8 cellular contexts compared by ENCODE assay signal in the genomic region with DNA sequence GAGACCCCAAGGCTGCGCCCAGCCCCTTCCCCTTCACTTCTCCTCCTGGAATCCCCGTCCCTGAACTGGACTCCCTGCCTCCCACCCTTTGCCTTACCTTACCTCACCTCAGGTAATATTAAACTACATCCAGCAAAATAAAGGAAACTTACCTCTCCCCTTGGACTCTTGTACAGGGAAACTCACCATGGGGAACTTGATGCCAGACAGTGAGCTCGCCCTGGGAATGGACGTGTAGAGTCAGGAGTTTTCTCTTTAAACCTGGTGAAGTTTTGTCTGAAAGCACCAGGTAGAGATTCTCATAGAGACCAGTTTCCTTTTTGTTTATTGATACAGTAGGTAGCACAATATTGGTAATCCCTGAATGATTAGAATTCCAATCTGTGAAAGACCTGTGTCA. TPM values are rescaled to one million over a fixed set of nuclear protein-coding genes. Genes with fewer than 3 reads are reported as not detected.
DNase-seq lines count a peak whose midpoint lies in the region; ATAC-seq and TF ChIP-seq lines count a peak whose summit lies in the region.

No MANE protein-coding gene starts in this region.

- POLR2A ChIA-PET in activated naive CD8-positive, alpha-beta T cell treated with anti-CD3 and anti-CD28 coated beads, Interleukin-2, amount 10 ng/mL, durations not matched to agents 7 days and 5 days (lab: Charles Lee), result interaction anchor here (0.8 to 1.5 kb wide), 7 partner anchors 8 to 95 kb away, joined by 3 to 14 read pairs (median 3); no protein-coding TSS in a partner anchor

- no peak for TF ChIP-seq CTCF in HFF-Myc (IDR thresholded peaks at IDR 0.05; ENCODE audit: low read depth, low read length, missing control alignments)

- no peaks in the 10 kb centered on the region for H3K9me3 ChIP-seq in BLaER1 treated with 17β-estradiol and CSF1 and Interleukin-3, amounts not matched to agents 10 nM and 100 nM (replicated peaks in 1 of 11)
- no peaks in the 10 kb centered on the region for H3K9me3 ChIP-seq in iPS-18c (ENCODE audit: control insufficient read depth, insufficient read depth, low read length)

- H3K27ac ChIP-seq in BLaER1 treated with 17β-estradiol and CSF1 and Interleukin-3, amounts not matched to agents 10 nM and 100 nM, result peak overlapping the region; percentile 83 to 92 (median 86)

- DNase-seq in HFF-Myc (ENCODE audit: extremely low read depth, low read depth), result no peak
- no peak for DNase-seq in activated naive CD8-positive, alpha-beta T cell treated with anti-CD3 and anti-CD28 coated beads, Interleukin-2, amount 10 ng/mL, durations not matched to agents 7 days and 5 days
- no peak for DNase-seq in occipital lobe (lab: John Stamatoyannopoulos, UW)
- no peak for DNase-seq in NCI-H1417 treated with DMSO at 0.1 percent for 48 hours (lab: John Stamatoyannopoulos, UW)
- no peak for DNase-seq in UCSD-AML1 (lab: John Stamatoyannopoulos, UW; ENCODE audit: unreplicated experiment)

- H3K9me3 Mint-ChIP-seq in activated naive CD8-positive, alpha-beta T cell treated with anti-CD3 and anti-CD28 coated beads, Interleukin-2, amount 10 ng/mL, durations not matched to agents 7 days and 5 days, result peaks cover 3% of the 10 kb centered on the region
- no peaks in the 10 kb centered on the region for H3K9me3 Mint-ChIP-seq in stimulated activated memory B cell treated with anti-CD40 and anti-IgM and Interleukin-4, amounts not matched to agents 10 μg/mL and 1 μg/mL and 100 μg/mL, for 72 hours

- H3K4me3 ChIP-seq in BLaER1 treated with 17β-estradiol and CSF1 and Interleukin-3, amounts not matched to agents 10 nM and 100 nM, result peak overlapping the region; percentile 56 to 75 (median 66)
- H3K4me3 ChIP-seq in HFF-Myc (replicated peaks; ENCODE audit: low read depth, low read length), result peak overlapping the region; percentile 70
- peak overlapping the region; percentile 60; the same call in 1 of the 2 replicates for H3K4me3 ChIP-seq in iPS-18c (ENCODE audit: insufficient read depth, low read depth, low read length)

- H3K36me3 ChIP-seq in BLaER1 treated with 17β-estradiol and CSF1 and Interleukin-3, amounts not matched to agents 10 nM and 100 nM, result peaks cover 10 to 21% (median 13%) of the 10 kb centered on the region in 11 experiments; a peak in 16 of 22 replicates

- H3K27me3 Mint-ChIP-seq in activated naive CD8-positive, alpha-beta T cell treated with anti-CD3 and anti-CD28 coated beads, Interleukin-2, amount 10 ng/mL, durations not matched to agents 7 days and 5 days, result peaks cover 7% of the 10 kb centered on the region
- H3K27me3 Mint-ChIP-seq in stimulated activated memory B cell treated with anti-CD40 and anti-IgM and Interleukin-4, amounts not matched to agents 10 μg/mL and 1 μg/mL and 100 μg/mL, for 72 hours, result no peaks in the 10 kb centered on the region

- peak overlapping the region; percentile 97 for H3K4me3 Mint-ChIP-seq in activated naive CD8-positive, alpha-beta T cell treated with anti-CD3 and anti-CD28 coated beads, Interleukin-2, amount 10 ng/mL, durations not matched to agents 7 days and 5 days
- H3K4me3 Mint-ChIP-seq in stimulated activated memory B cell treated with anti-CD40 and anti-IgM and Interleukin-4, amounts not matched to agents 10 μg/mL and 1 μg/mL and 100 μg/mL, for 72 hours, result peak overlapping the region; percentile 97

- peaks cover 0 to 24% (median 12%) of the 10 kb centered on the region in 11 experiments; a peak in 13 of 22 replicates for H4K20me1 ChIP-seq in BLaER1 treated with 17β-estradiol and CSF1 and Interleukin-3, amounts not matched to agents 10 nM and 100 nM

- no peaks in the 10 kb centered on the region for H3K27me3 ChIP-seq in BLaER1 treated with 17β-estradiol and CSF1 and Interleukin-3, amounts not matched to agents 10 nM and 100 nM

- ATAC-seq in activated naive CD8-positive, alpha-beta T cell treated with anti-CD3 and anti-CD28 coated beads, Interleukin-2, amount 10 ng/mL, durations not matched to agents 7 days and 5 days (ENCODE audit: low read depth), result no peak
- no peak for ATAC-seq in stimulated activated memory B cell treated with anti-CD40 and anti-IgM and Interleukin-4, amounts not matched to agents 10 μg/mL and 1 μg/mL and 100 μg/mL, for 72 hours

- peak overlapping the region; percentile 67 to 92 (median 83) for H3K4me2 ChIP-seq in BLaER1 treated with 17β-estradiol and CSF1 and Interleukin-3, amounts not matched to agents 10 nM and 100 nM

- peaks cover 7 to 21% (median 15%) of the 10 kb centered on the region in 10 experiments for H3K4me1 ChIP-seq in BLaER1 treated with 17β-estradiol and CSF1 and Interleukin-3, amounts not matched to agents 10 nM and 100 nM

- peaks cover 34% of the 10 kb centered on the region for H3K36me3 Mint-ChIP-seq in activated naive CD8-positive, alpha-beta T cell treated with anti-CD3 and anti-CD28 coated beads, Interleukin-2, amount 10 ng/mL, durations not matched to agents 7 days and 5 days
- H3K36me3 Mint-ChIP-seq in stimulated activated memory B cell treated with anti-CD40 and anti-IgM and Interleukin-4, amounts not matched to agents 10 μg/mL and 1 μg/mL and 100 μg/mL, for 72 hours, result peaks cover 43% of the 10 kb centered on the region

- H3K27ac Mint-ChIP-seq in activated naive CD8-positive, alpha-beta T cell treated with anti-CD3 and anti-CD28 coated beads, Interleukin-2, amount 10 ng/mL, durations not matched to agents 7 days and 5 days, result peak overlapping the region; percentile 100
- H3K27ac Mint-ChIP-seq in stimulated activated memory B cell treated with anti-CD40 and anti-IgM and Interleukin-4, amounts not matched to agents 10 μg/mL and 1 μg/mL and 100 μg/mL, for 72 hours, result peak overlapping the region; percentile 100

- peak overlapping the region; percentile 84 to 90 (median 87) for H3K9ac ChIP-seq in BLaER1 treated with 17β-estradiol and CSF1 and Interleukin-3, amounts not matched to agents 10 nM and 100 nM

- H3K4me1 Mint-ChIP-seq in activated naive CD8-positive, alpha-beta T cell treated with anti-CD3 and anti-CD28 coated beads, Interleukin-2, amount 10 ng/mL, durations not matched to agents 7 days and 5 days, result peaks cover 27% of the 10 kb centered on the region
- H3K4me1 Mint-ChIP-seq in stimulated activated memory B cell treated with anti-CD40 and anti-IgM and Interleukin-4, amounts not matched to agents 10 μg/mL and 1 μg/mL and 100 μg/mL, for 72 hours, result peaks cover 54% of the 10 kb centered on the region

RNA-seq across cellular contexts. Expression of a gene that starts 0.5 kb away (rescaled TPM):
- total RNA-seq in activated naive CD8-positive, alpha-beta T cell treated with anti-CD3 and anti-CD28 coated beads, Interleukin-2, amount 10 ng/mL, durations not matched to agents 7 days and 5 days, result 1,000 to 10,000 TPM; 1,328 to 1,360 TPM
- 28.1 TPM for total RNA-seq in occipital lobe

Comparison
In these comparisons a context has a peak if more than half of its experiments do, and no peak if none do; other contexts are left out.
1. RNA of a gene that starts 0.5 kb away (total RNA-seq): 1,328 to 1,360 TPM in activated naive CD8-positive, alpha-beta T cell treated with anti-CD3 and anti-CD28 coated beads, Interleukin-2, amount 10 ng/mL, durations not matched to agents 7 days and 5 days; 28.1 TPM in occipital lobe (single experiment); every median in the first group is over 10 times any median in the second.
2. Peak in every context shown above with its lines, with median percentiles within 50 percentile points of each other: H3K4me3 ChIP-seq.